In the genomic region with DNA sequence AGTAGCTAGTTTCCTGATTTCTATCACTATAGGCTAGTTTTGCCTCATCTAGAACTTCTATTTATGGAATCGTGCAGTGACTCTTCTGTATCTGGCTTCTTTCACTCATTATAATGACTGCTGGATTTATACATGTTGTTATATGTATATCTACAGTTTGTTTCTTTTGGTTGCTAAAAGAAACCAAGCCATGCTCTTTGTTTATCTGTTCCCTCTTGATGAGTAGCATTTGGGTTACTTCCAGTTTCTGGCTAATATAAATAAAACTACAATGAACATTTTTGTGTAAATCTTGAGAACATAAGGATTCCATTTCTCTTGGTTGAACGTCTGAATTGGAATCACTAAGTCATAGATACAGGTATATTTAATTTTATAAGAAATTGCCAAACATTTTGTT, we compare ENCODE assay signal across 1 cellular context.
TF ChIP-seq lines count a peak whose summit lies in the region.

No MANE protein-coding gene starts in this region.

TF ChIP-seq in GM23338, 12 proteins besides CTCF, POLR2A, EP300 and RAD21 (continued from another document):
- TF ChIP-seq, protein P1, sequence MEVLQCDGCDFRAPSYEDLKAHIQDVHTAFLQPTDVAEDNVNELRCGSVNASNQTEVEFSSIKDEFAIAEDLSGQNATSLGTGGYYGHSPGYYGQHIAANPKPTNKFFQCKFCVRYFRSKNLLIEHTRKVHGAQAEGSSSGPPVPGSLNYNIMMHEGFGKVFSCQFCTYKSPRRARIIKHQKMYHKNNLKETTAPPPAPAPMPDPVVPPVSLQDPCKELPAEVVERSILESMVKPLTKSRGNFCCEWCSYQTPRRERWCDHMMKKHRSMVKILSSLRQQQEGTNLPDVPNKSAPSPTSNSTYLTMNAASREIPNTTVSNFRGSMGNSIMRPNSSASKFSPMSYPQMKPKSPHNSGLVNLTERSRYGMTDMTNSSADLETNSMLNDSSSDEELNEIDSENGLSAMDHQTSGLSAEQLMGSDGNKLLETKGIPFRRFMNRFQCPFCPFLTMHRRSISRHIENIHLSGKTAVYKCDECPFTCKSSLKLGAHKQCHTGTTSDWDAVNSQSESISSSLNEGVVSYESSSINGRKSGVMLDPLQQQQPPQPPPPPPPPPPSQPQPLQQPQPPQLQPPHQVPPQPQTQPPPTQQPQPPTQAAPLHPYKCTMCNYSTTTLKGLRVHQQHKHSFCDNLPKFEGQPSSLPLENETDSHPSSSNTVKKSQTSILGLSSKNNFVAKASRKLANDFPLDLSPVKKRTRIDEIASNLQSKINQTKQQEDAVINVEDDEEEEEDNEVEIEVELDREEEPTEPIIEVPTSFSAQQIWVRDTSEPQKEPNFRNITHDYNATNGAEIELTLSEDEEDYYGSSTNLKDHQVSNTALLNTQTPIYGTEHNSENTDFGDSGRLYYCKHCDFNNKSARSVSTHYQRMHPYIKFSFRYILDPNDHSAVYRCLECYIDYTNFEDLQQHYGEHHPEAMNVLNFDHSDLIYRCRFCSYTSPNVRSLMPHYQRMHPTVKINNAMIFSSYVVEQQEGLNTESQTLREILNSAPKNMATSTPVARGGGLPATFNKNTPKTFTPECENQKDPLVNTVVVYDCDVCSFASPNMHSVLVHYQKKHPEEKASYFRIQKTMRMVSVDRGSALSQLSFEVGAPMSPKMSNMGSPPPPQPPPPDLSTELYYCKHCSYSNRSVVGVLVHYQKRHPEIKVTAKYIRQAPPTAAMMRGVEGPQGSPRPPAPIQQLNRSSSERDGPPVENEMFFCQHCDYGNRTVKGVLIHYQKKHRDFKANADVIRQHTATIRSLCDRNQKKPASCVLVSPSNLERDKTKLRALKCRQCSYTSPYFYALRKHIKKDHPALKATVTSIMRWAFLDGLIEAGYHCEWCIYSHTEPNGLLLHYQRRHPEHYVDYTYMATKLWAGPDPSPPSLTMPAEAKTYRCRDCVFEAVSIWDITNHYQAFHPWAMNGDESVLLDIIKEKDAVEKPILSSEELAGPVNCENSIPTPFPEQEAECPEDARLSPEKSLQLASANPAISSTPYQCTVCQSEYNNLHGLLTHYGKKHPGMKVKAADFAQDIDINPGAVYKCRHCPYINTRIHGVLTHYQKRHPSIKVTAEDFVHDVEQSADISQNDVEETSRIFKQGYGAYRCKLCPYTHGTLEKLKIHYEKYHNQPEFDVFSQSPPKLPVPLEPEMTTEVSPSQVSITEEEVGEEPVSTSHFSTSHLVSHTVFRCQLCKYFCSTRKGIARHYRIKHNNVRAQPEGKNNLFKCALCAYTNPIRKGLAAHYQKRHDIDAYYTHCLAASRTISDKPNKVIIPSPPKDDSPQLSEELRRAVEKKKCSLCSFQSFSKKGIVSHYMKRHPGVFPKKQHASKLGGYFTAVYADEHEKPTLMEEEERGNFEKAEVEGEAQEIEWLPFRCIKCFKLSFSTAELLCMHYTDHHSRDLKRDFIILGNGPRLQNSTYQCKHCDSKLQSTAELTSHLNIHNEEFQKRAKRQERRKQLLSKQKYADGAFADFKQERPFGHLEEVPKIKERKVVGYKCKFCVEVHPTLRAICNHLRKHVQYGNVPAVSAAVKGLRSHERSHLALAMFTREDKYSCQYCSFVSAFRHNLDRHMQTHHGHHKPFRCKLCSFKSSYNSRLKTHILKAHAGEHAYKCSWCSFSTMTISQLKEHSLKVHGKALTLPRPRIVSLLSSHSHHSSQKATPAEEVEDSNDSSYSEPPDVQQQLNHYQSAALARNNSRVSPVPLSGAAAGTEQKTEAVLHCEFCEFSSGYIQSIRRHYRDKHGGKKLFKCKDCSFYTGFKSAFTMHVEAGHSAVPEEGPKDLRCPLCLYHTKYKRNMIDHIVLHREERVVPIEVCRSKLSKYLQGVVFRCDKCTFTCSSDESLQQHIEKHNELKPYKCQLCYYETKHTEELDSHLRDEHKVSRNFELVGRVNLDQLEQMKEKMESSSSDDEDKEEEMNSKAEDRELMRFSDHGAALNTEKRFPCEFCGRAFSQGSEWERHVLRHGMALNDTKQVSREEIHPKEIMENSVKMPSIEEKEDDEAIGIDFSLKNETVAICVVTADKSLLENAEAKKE (CRISPR knock-in tag; IDR thresholded peaks at IDR 0.05) = no peak
